Comparison of ENCODE assay signal across 8 cellular contexts in the genomic region with DNA sequence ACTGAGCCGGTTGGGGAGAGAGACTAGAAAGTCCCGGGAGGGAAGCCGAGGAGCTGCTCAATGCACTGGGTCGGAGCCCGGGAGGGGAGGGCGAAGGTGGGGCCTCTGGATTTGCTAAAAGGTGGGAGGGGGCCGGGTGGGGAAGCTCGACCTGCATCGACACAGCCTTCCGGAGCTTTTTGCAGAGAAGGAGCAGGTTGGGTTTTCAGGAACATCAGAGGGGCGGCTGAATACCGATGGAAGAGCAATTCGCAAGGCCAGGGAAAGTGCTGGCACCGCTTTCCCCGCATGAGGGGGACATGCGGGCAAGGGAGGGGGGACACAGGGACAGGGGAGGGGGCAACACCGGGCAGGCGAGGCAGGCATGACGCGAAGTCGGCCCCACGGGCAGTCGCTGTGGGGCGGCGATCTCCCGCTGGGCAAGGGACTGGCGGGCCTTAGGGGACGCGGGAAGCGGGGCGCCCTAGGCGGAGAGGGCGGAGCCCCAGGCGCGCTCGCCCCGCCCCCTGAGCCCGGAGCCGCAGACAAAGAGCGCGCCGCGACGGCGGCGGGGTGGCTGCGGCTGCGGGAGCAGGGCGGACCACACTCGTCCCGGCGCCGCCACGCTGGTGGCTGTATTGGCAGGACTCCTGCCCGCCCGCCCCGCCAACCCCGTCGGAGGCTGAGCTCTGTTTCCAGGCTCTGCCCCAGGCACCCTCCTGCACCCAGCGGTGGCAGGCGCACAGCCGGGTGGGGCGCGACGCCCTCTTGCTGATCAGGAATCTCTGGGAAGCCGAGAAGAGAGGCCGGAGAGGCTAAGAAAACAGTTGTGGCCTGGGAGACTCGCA. TPM values are rescaled to one million over a fixed set of nuclear protein-coding genes. Genes with fewer than 3 reads are reported as not detected.
DNase-seq lines count a peak whose midpoint lies in the region; ATAC-seq and TF ChIP-seq lines count a peak whose summit lies in the region.

No MANE protein-coding gene starts in this region.

- H4K20me1 ChIP-seq in BLaER1: no peaks in the 10 kb centered on the region

- peak overlapping the region; percentile 61; the same call in 1 of the 2 replicates for H3K9ac ChIP-seq in BLaER1
- H3K9ac ChIP-seq in mucosa of rectum (ENCODE audit: low read depth in 1 of 2, low read length in 2 of 2): no peak overlapping the region

- H3K36me3 ChIP-seq in BLaER1 (no peaks in the 10 kb centered on the region), ectodermal cell (ENCODE audit: control insufficient read depth, insufficient read depth, low read length) (no peaks in the 10 kb centered on the region), mucosa of rectum (ENCODE audit: control insufficient read depth in 2 of 2, insufficient read depth in 2 of 2, low read length in 2 of 2) (no peaks in the 10 kb centered on the region), suprapubic skin (no peaks in the 10 kb centered on the region)

- H3K4me3 ChIP-seq in BLaER1: peak overlapping the region; percentile 57
- H3K4me3 ChIP-seq in ectodermal cell (ENCODE audit: insufficient read depth, low read depth, low read length): peak overlapping the region; percentile 32
- H3K4me3 ChIP-seq in mucosa of rectum (ENCODE audit: low read length in 2 of 2): peak overlapping the region; percentile 16 to 53
- peak overlapping the region; percentile 43 for H3K4me3 ChIP-seq in suprapubic skin

- peak; percentile 78 for ATAC-seq in activated CD4-positive, alpha-beta T cell treated with anti-CD3 and anti-CD28 coated beads for 36 hours

- no peaks in the 10 kb centered on the region for H3K9me3 Mint-ChIP-seq in activated CD4-positive, alpha-beta T cell treated with anti-CD3 and anti-CD28 coated beads for 36 hours (ENCODE audit: low read depth)

- peaks cover 47% of the 10 kb centered on the region for H3K4me1 Mint-ChIP-seq in activated CD4-positive, alpha-beta T cell treated with anti-CD3 and anti-CD28 coated beads for 36 hours

- H3K27ac Mint-ChIP-seq in activated CD4-positive, alpha-beta T cell treated with anti-CD3 and anti-CD28 coated beads for 36 hours: no peak overlapping the region

- H3K27me3 ChIP-seq in BLaER1 (peaks cover 42% of the 10 kb centered on the region), ectodermal cell (ENCODE audit: control insufficient read depth, insufficient read depth, low read length, poor library complexity, severe bottlenecking) (no peaks in the 10 kb centered on the region), mucosa of rectum (ENCODE audit: control insufficient read depth in 2 of 2, insufficient read depth in 2 of 2, low read length in 2 of 2) (peaks cover 12 to 24% of the 10 kb centered on the region in 2 donors), suprapubic skin (no peaks in the 10 kb centered on the region)

- no peak for TF ChIP-seq CTCF in suprapubic skin (IDR thresholded peaks at IDR 0.05)

- peak; percentile 65 for DNase-seq in HuH-7 (ENCODE audit: low spot score)
- DNase-seq in activated CD4-positive, alpha-beta T cell treated with anti-CD3 and anti-CD28 coated beads for 36 hours: peak; percentile 71
- DNase-seq in suprapubic skin (ENCODE audit: low spot score in 2 of 2): no peak
- DNase-seq in H4 (ENCODE audit: low spot score): no peak
- DNase-seq in mucosa of gallbladder (ENCODE audit: low spot score): no peak

- TF ChIP-seq EP300 in suprapubic skin (IDR thresholded peaks at IDR 0.05): no peak

- H3K4me2 ChIP-seq in BLaER1: peak overlapping the region; percentile 75

- H3K36me3 Mint-ChIP-seq in activated CD4-positive, alpha-beta T cell treated with anti-CD3 and anti-CD28 coated beads for 36 hours (ENCODE audit: low read depth): no peaks in the 10 kb centered on the region

- WGBS in ectodermal cell, 2 experiments: 3 to 4% methylated on average over 68 of the region's 68 CpGs
- 26% methylated on average over 28 of the region's 68 CpGs for WGBS in suprapubic skin

- H3K27ac ChIP-seq in BLaER1: peak overlapping the region; percentile 53; the same call in 1 of the 2 replicates
- H3K27ac ChIP-seq in ectodermal cell (ENCODE audit: insufficient read depth, low read depth, low read length, poor library complexity, severe bottlenecking): peak overlapping the region; percentile 77
- no peak overlapping the region for H3K27ac ChIP-seq in mucosa of rectum (ENCODE audit: low read depth in 2 of 2, low read length in 2 of 2)
- no peak overlapping the region for H3K27ac ChIP-seq in suprapubic skin

- no peaks in the 10 kb centered on the region for H3K27me3 Mint-ChIP-seq in activated CD4-positive, alpha-beta T cell treated with anti-CD3 and anti-CD28 coated beads for 36 hours

- peaks cover 72% of the 10 kb centered on the region for H3K4me1 ChIP-seq in BLaER1
- peaks cover 8% of the 10 kb centered on the region for H3K4me1 ChIP-seq in ectodermal cell (ENCODE audit: control insufficient read depth, insufficient read depth, low read length)
- peaks cover 0 to 6% of the 10 kb centered on the region in 2 donors for H3K4me1 ChIP-seq in mucosa of rectum (ENCODE audit: control insufficient read depth in 2 of 2, insufficient read depth in 2 of 2, low read length in 2 of 2)
- H3K4me1 ChIP-seq in suprapubic skin: peaks cover 11% of the 10 kb centered on the region

- peak overlapping the region; percentile 52 for H3K4me3 Mint-ChIP-seq in activated CD4-positive, alpha-beta T cell treated with anti-CD3 and anti-CD28 coated beads for 36 hours

- TF ChIP-seq POLR2A in suprapubic skin (IDR thresholded peaks at IDR 0.05): no peak

- intact Hi-C loops in activated CD4-positive, alpha-beta T cell treated with anti-CD3 and anti-CD28 coated beads for 36 hours (cut with DNase I, micrococcal nuclease): loop anchor here in 1 of 2 experiments (1.0 to 5.0 kb wide), 3 partner anchors 12 to 69 kb away; partner anchors contain the start of genes L1CAM and PDZD4

- CTCF ChIA-PET in activated CD4-positive, alpha-beta T cell treated with anti-CD3 and anti-CD28 coated beads for 36 hours (lab: Charles Lee): interaction anchor here (0.6 to 1.4 kb wide), 3 partner anchors 8 to 24 kb away, joined by 3 to 4 read pairs (median 3); partner anchors contain the start of genes IDH3G and SSR4

- POLR2A ChIA-PET in activated CD4-positive, alpha-beta T cell treated with anti-CD3 and anti-CD28 coated beads for 36 hours (lab: Charles Lee): no interaction called here

- H3K9me3 ChIP-seq in BLaER1 (peaks cover 5% of the 10 kb centered on the region; the same call in 1 of the 2 replicates), ectodermal cell (ENCODE audit: control insufficient read depth, low read length) (no peaks in the 10 kb centered on the region), mucosa of rectum (ENCODE audit: control insufficient read depth in 2 of 2, low read length in 2 of 2) (no peaks in the 10 kb centered on the region), suprapubic skin (no peaks in the 10 kb centered on the region)

RNA-seq across cellular contexts. Expression of gene PDZD4, which starts 11.6 kb away (rescaled TPM):
- 1 to 10 TPM; 2.4 to 4.3 TPM for total RNA-seq in activated CD4-positive, alpha-beta T cell treated with anti-CD3 and anti-CD28 coated beads for 36 hours
- polyA plus RNA-seq in ectodermal cell (2013, experiment 1 of 4): 19.6 TPM
- polyA plus RNA-seq in ectodermal cell (2013, experiment 2 of 4): 16.9 TPM
- 20.4 TPM for polyA plus RNA-seq in ectodermal cell (2013, experiment 3 of 4)
- 21.6 TPM for polyA plus RNA-seq in ectodermal cell (2013, experiment 4 of 4)
- total RNA-seq in suprapubic skin (1 to 10 TPM; 2.0 to 6.3 (median 3.0) TPM), mucosa of gallbladder (15.1 TPM)
- total RNA-seq in H4 (2014; rRNA removed; shearing (Covaris generic)): 3.8 and 4.0 TPM in 2 replicates

RNA-seq across cellular contexts. Expression of gene SSR4, which starts 24.3 kb away (rescaled TPM):
- 100 to 1,000 TPM; 124 to 146 TPM for total RNA-seq in activated CD4-positive, alpha-beta T cell treated with anti-CD3 and anti-CD28 coated beads for 36 hours
- polyA plus RNA-seq in ectodermal cell (2013, experiment 1 of 4): 231 TPM
- 222 TPM for polyA plus RNA-seq in ectodermal cell (2013, experiment 2 of 4)
- polyA plus RNA-seq in ectodermal cell (2013, experiment 3 of 4): 243 TPM
- polyA plus RNA-seq in ectodermal cell (2013, experiment 4 of 4): 245 TPM
- total RNA-seq in suprapubic skin (100 to 1,000 TPM in 3 of 4 donors, 10 to 100 TPM in 1; 86.7 to 200 (median 150) TPM), mucosa of gallbladder (401 TPM)
- total RNA-seq in H4 (2014; rRNA removed; shearing (Covaris generic)): 254 and 289 TPM in 2 replicates

RNA-seq across cellular contexts. Expression of gene IDH3G, which starts 24.6 kb away (rescaled TPM):
- 10 to 100 TPM; 48.8 to 62.4 TPM for total RNA-seq in activated CD4-positive, alpha-beta T cell treated with anti-CD3 and anti-CD28 coated beads for 36 hours
- polyA plus RNA-seq in ectodermal cell (2013, experiment 1 of 4): 53.0 TPM
- polyA plus RNA-seq in ectodermal cell (2013, experiment 2 of 4): 49.1 TPM
- 49.3 TPM for polyA plus RNA-seq in ectodermal cell (2013, experiment 3 of 4)
- 53.3 TPM for polyA plus RNA-seq in ectodermal cell (2013, experiment 4 of 4)
- total RNA-seq in suprapubic skin (100 to 1,000 TPM in 1 of 4 donors, 10 to 100 TPM in 3; 58.1 to 105 (median 93.8) TPM), mucosa of gallbladder (51.5 TPM)
- 68.9 and 78.0 TPM in 2 replicates for total RNA-seq in H4 (2014; rRNA removed; shearing (Covaris generic))

RNA-seq across cellular contexts. Expression of gene SRPK3, which starts 37.9 kb away (rescaled TPM):
- total RNA-seq in activated CD4-positive, alpha-beta T cell treated with anti-CD3 and anti-CD28 coated beads for 36 hours: not detected
- polyA plus RNA-seq in ectodermal cell (2013, experiment 1 of 4): not detected
- not detected for polyA plus RNA-seq in ectodermal cell (2013, experiment 2 of 4)
- polyA plus RNA-seq in ectodermal cell (2013, experiment 3 of 4): not detected
- polyA plus RNA-seq in ectodermal cell (2013, experiment 4 of 4): 0.08 TPM
- total RNA-seq in suprapubic skin (1 to 10 TPM in 2 of 4 donors, under 1 TPM in 2; 0.42 to 3.1 (median 1.2) TPM), mucosa of gallbladder (5.8 TPM)
- 0.06 and 0.35 TPM in 2 replicates for total RNA-seq in H4 (2014; rRNA removed; shearing (Covaris generic))

RNA-seq across cellular contexts. Expression of gene PLXNB3, which starts 54.7 kb away (rescaled TPM):
- total RNA-seq in activated CD4-positive, alpha-beta T cell treated with anti-CD3 and anti-CD28 coated beads for 36 hours: 1 to 10 TPM; 1.6 to 2.4 TPM
- 2.6 TPM for polyA plus RNA-seq in ectodermal cell (2013, experiment 1 of 4)
- 1.4 TPM for polyA plus RNA-seq in ectodermal cell (2013, experiment 2 of 4)
- polyA plus RNA-seq in ectodermal cell (2013, experiment 3 of 4): 1.2 TPM
- polyA plus RNA-seq in ectodermal cell (2013, experiment 4 of 4): 2.2 TPM
- total RNA-seq in suprapubic skin (10 to 100 TPM; 13.5 to 23.9 (median 19.8) TPM), mucosa of gallbladder (65.3 TPM)
- 0.60 and 1.6 TPM in 2 replicates for total RNA-seq in H4 (2014; rRNA removed; shearing (Covaris generic))

Comparison
In these comparisons a context has a peak if more than half of its experiments do, and no peak if none do; other contexts are left out.
1. H3K27ac ChIP-seq: peak in BLaER1 (single experiment) and ectodermal cell (single experiment); none in mucosa of rectum (0 of 2) and suprapubic skin (single experiment).
2. DNase-seq: peak in HuH-7 (single experiment) and activated CD4-positive, alpha-beta T cell treated with anti-CD3 and anti-CD28 coated beads for 36 hours (single experiment); none in suprapubic skin (0 of 2), H4 (single experiment) and mucosa of gallbladder (single experiment).
3. Peak in every context shown above with its lines, with median percentiles within 50 percentile points of each other: H3K4me3 ChIP-seq.